2 cellular contexts compared by ENCODE assay signal in the genomic region with DNA sequence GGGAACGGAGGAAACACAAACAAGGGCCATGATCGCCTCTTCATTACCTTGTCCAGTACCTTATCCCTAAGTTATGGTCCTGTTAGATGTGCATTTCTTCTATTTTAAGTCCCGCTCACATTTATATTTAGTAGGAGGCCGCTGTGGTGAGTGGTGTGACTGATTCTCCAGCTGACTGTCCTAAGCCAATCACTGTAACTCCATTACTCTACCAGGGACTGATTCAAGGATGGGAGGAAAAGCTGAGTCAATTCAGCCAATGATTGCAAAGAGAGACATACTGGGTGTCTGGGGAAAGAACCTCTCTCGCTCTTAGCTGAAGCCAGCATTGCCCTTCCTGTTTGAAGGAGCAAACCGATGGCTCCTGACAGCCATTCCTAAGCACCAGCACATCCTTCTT.
TF ChIP-seq lines count a peak whose summit lies in the region.

No MANE protein-coding gene starts in this region.

TF ChIP-seq in HepG2, 621 proteins besides CTCF, POLR2A, EP300 and RAD21 (continues in another document):
- TF ChIP-seq ZBTB38 (CRISPR knock-in tag; IDR thresholded peaks at IDR 0.05) (peak; percentile 37; the same call in 1 of the 2 replicates), ETV6 (CRISPR knock-in tag; conservative IDR thresholded peaks at IDR 0.05) (no peak), ZNF710 (CRISPR knock-in tag; IDR thresholded peaks at IDR 0.05; ENCODE audit: borderline replicate concordance) (no peak), ATF4 (CRISPR knock-in tag; IDR thresholded peaks at IDR 0.05) (peak in 1 of 2 experiments; percentile 18; a peak in 1 of 4 replicates), SAFB2 (CRISPR knock-in tag; IDR thresholded peaks at IDR 0.05; ENCODE audit: borderline replicate concordance, low read depth) (no peak), TIGD3 (CRISPR knock-in tag; IDR thresholded peaks at IDR 0.05; ENCODE audit: borderline replicate concordance) (no peak), ZNF3 (CRISPR knock-in tag; IDR thresholded peaks at IDR 0.05) (no peak), MEIS2 (CRISPR knock-in tag; IDR thresholded peaks at IDR 0.05) (no peak), ZNF296 (CRISPR knock-in tag; conservative IDR thresholded peaks at IDR 0.05) (no peak), GATAD2A (CRISPR knock-in tag; IDR thresholded peaks at IDR 0.05) (no peak), SP1 (IDR thresholded peaks at IDR 0.05) (no peak), SP1 (CRISPR knock-in tag; IDR thresholded peaks at IDR 0.05) (no peak)
- TF ChIP-seq, protein P1, sequence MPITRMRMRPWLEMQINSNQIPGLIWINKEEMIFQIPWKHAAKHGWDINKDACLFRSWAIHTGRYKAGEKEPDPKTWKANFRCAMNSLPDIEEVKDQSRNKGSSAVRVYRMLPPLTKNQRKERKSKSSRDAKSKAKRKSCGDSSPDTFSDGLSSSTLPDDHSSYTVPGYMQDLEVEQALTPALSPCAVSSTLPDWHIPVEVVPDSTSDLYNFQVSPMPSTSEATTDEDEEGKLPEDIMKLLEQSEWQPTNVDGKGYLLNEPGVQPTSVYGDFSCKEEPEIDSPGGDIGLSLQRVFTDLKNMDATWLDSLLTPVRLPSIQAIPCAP (CRISPR knock-in tag; IDR thresholded peaks at IDR 0.05; ENCODE audit: low read depth) = no peak
- TF ChIP-seq, protein P2, sequence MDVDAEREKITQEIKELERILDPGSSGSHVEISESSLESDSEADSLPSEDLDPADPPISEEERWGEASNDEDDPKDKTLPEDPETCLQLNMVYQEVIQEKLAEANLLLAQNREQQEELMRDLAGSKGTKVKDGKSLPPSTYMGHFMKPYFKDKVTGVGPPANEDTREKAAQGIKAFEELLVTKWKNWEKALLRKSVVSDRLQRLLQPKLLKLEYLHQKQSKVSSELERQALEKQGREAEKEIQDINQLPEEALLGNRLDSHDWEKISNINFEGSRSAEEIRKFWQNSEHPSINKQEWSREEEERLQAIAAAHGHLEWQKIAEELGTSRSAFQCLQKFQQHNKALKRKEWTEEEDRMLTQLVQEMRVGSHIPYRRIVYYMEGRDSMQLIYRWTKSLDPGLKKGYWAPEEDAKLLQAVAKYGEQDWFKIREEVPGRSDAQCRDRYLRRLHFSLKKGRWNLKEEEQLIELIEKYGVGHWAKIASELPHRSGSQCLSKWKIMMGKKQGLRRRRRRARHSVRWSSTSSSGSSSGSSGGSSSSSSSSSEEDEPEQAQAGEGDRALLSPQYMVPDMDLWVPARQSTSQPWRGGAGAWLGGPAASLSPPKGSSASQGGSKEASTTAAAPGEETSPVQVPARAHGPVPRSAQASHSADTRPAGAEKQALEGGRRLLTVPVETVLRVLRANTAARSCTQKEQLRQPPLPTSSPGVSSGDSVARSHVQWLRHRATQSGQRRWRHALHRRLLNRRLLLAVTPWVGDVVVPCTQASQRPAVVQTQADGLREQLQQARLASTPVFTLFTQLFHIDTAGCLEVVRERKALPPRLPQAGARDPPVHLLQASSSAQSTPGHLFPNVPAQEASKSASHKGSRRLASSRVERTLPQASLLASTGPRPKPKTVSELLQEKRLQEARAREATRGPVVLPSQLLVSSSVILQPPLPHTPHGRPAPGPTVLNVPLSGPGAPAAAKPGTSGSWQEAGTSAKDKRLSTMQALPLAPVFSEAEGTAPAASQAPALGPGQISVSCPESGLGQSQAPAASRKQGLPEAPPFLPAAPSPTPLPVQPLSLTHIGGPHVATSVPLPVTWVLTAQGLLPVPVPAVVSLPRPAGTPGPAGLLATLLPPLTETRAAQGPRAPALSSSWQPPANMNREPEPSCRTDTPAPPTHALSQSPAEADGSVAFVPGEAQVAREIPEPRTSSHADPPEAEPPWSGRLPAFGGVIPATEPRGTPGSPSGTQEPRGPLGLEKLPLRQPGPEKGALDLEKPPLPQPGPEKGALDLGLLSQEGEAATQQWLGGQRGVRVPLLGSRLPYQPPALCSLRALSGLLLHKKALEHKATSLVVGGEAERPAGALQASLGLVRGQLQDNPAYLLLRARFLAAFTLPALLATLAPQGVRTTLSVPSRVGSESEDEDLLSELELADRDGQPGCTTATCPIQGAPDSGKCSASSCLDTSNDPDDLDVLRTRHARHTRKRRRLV (CRISPR knock-in tag; IDR thresholded peaks at IDR 0.05) = 0 out of 2 replicates have a peak, but pooled peaks have one; percentile 1

TF ChIP-seq in GM23338, 12 proteins besides CTCF, POLR2A, EP300 and RAD21:
- TF ChIP-seq, protein P3, sequence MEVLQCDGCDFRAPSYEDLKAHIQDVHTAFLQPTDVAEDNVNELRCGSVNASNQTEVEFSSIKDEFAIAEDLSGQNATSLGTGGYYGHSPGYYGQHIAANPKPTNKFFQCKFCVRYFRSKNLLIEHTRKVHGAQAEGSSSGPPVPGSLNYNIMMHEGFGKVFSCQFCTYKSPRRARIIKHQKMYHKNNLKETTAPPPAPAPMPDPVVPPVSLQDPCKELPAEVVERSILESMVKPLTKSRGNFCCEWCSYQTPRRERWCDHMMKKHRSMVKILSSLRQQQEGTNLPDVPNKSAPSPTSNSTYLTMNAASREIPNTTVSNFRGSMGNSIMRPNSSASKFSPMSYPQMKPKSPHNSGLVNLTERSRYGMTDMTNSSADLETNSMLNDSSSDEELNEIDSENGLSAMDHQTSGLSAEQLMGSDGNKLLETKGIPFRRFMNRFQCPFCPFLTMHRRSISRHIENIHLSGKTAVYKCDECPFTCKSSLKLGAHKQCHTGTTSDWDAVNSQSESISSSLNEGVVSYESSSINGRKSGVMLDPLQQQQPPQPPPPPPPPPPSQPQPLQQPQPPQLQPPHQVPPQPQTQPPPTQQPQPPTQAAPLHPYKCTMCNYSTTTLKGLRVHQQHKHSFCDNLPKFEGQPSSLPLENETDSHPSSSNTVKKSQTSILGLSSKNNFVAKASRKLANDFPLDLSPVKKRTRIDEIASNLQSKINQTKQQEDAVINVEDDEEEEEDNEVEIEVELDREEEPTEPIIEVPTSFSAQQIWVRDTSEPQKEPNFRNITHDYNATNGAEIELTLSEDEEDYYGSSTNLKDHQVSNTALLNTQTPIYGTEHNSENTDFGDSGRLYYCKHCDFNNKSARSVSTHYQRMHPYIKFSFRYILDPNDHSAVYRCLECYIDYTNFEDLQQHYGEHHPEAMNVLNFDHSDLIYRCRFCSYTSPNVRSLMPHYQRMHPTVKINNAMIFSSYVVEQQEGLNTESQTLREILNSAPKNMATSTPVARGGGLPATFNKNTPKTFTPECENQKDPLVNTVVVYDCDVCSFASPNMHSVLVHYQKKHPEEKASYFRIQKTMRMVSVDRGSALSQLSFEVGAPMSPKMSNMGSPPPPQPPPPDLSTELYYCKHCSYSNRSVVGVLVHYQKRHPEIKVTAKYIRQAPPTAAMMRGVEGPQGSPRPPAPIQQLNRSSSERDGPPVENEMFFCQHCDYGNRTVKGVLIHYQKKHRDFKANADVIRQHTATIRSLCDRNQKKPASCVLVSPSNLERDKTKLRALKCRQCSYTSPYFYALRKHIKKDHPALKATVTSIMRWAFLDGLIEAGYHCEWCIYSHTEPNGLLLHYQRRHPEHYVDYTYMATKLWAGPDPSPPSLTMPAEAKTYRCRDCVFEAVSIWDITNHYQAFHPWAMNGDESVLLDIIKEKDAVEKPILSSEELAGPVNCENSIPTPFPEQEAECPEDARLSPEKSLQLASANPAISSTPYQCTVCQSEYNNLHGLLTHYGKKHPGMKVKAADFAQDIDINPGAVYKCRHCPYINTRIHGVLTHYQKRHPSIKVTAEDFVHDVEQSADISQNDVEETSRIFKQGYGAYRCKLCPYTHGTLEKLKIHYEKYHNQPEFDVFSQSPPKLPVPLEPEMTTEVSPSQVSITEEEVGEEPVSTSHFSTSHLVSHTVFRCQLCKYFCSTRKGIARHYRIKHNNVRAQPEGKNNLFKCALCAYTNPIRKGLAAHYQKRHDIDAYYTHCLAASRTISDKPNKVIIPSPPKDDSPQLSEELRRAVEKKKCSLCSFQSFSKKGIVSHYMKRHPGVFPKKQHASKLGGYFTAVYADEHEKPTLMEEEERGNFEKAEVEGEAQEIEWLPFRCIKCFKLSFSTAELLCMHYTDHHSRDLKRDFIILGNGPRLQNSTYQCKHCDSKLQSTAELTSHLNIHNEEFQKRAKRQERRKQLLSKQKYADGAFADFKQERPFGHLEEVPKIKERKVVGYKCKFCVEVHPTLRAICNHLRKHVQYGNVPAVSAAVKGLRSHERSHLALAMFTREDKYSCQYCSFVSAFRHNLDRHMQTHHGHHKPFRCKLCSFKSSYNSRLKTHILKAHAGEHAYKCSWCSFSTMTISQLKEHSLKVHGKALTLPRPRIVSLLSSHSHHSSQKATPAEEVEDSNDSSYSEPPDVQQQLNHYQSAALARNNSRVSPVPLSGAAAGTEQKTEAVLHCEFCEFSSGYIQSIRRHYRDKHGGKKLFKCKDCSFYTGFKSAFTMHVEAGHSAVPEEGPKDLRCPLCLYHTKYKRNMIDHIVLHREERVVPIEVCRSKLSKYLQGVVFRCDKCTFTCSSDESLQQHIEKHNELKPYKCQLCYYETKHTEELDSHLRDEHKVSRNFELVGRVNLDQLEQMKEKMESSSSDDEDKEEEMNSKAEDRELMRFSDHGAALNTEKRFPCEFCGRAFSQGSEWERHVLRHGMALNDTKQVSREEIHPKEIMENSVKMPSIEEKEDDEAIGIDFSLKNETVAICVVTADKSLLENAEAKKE (CRISPR knock-in tag; IDR thresholded peaks at IDR 0.05) = no peak
- TF ChIP-seq, protein P4, sequence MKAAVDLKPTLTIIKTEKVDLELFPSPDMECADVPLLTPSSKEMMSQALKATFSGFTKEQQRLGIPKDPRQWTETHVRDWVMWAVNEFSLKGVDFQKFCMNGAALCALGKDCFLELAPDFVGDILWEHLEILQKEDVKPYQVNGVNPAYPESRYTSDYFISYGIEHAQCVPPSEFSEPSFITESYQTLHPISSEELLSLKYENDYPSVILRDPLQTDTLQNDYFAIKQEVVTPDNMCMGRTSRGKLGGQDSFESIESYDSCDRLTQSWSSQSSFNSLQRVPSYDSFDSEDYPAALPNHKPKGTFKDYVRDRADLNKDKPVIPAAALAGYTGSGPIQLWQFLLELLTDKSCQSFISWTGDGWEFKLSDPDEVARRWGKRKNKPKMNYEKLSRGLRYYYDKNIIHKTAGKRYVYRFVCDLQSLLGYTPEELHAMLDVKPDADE (IDR thresholded peaks at IDR 0.05) = no peak
- no peak for TF ChIP-seq STAT1 (IDR thresholded peaks at IDR 0.05; ENCODE audit: unreplicated experiment)
- TF ChIP-seq NANOG (IDR thresholded peaks at IDR 0.05; ENCODE audit: borderline replicate concordance) = no peak
- no peak for TF ChIP-seq CREB1 (CRISPR knock-in tag; IDR thresholded peaks at IDR 0.05; ENCODE audit: low read depth)
- TF ChIP-seq POLR2AphosphoS5 (IDR thresholded peaks at IDR 0.05; ENCODE audit: low read depth) = no peak
- TF ChIP-seq EZH2phosphoT487 (IDR thresholded peaks at IDR 0.05; ENCODE audit: unreplicated experiment) = no peak
- TF ChIP-seq EZH2 (IDR thresholded peaks at IDR 0.05; ENCODE audit: low read depth, unreplicated experiment) = no peak
- TF ChIP-seq ZNF114 (CRISPR knock-in tag; IDR thresholded peaks at IDR 0.05) = no peak
- TF ChIP-seq REST (IDR thresholded peaks at IDR 0.05; ENCODE audit: unreplicated experiment) = no peak
- TF ChIP-seq ZNF331 (CRISPR knock-in tag; IDR thresholded peaks at IDR 0.05; ENCODE audit: low read depth) = no peak
- TF ChIP-seq JUNB (IDR thresholded peaks at IDR 0.05; ENCODE audit: unreplicated experiment) = no peak
TF ChIP-seq in GM23338: peak in this region for 0.
